Comparison of ENCODE assay signal across 8 cellular contexts in the genomic region with DNA sequence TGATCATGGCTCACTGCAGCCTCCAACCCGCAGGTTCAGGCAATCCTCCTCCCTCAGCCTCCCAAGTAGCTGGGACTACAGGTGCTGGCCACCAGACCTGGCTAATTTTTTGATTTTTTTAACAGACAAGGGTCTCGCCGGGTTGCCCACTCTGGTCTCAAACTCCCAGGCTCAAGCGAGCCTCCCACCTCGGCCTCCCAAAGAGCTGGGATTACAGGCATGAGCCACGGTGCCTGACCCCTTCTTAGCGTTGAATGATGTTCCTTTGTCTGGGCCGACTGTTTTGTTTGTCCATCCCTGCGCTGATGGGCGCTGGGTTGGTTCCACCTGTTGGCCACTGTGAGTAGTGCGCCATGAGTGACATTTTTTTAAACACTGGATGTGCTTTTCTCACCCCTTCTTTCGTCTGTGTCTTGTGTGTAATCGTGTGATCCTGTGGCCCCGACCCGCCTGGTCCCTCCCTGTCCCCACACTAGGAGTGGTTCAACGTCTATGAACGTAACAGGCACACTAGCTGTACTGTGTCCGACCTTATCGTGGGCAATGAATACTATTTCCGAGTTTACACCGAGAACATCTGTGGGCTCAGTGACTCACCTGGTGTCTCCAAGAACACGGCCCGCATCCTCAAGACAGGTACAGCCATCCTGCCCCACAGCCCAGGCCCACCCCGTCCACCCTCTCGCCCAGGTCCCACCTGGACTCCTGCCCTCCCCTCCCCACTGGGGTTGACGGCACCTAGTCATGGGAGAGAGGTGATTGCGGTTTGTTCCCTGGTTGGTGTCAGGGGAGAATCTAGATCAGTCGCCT. TPM values are rescaled to one million over a fixed set of nuclear protein-coding genes. Genes with fewer than 3 reads are reported as not detected.
A peak's percentile ranks its signal among the peaks of the same experiment; 100 is the strongest.
DNase-seq lines count a peak whose midpoint lies in the region; ATAC-seq and TF ChIP-seq lines count a peak whose summit lies in the region.

No MANE protein-coding gene starts in this region.

- POLR2A ChIA-PET in activated naive CD8-positive, alpha-beta T cell treated with anti-CD3 and anti-CD28 coated beads, Interleukin-2, amount 10 ng/mL, durations not matched to agents 7 days and 5 days (lab: Charles Lee), result interaction anchor here (1.0 to 2.9 kb wide), 2 partner anchors 77 to 104 kb away, joined by 5 to 10 read pairs; partner anchors contain the start of gene POLD1

- H3K27ac Mint-ChIP-seq in activated naive CD8-positive, alpha-beta T cell treated with anti-CD3 and anti-CD28 coated beads, Interleukin-2, amount 10 ng/mL, durations not matched to agents 7 days and 5 days, result no peak overlapping the region

- H3K27ac ChIP-seq in 22Rv1 (no peak overlapping the region), SJCRH30 (no peak overlapping the region), heart left ventricle (no peak overlapping the region)

- H3K9me3 ChIP-seq in SJCRH30 (replicated peaks) (no peaks in the 10 kb centered on the region), heart left ventricle (no peaks in the 10 kb centered on the region)

- no peak overlapping the region for H3K4me3 Mint-ChIP-seq in activated naive CD8-positive, alpha-beta T cell treated with anti-CD3 and anti-CD28 coated beads, Interleukin-2, amount 10 ng/mL, durations not matched to agents 7 days and 5 days

- intact Hi-C loops in heart left ventricle (cut with DNase I), result loop anchor here in 9 of 10 donors (1.0 to 5.0 kb wide), 5 partner anchors 92 to 104 kb away; partner anchors contain the start of gene NAPSA (in 3 of the 9)
- intact Hi-C loops in sciatic nerve (cut with DNase I), result loop anchor here (5.0 kb wide), 1 partner anchor 94 kb away; the partner anchor contains the start of gene NAPSA

- peak; percentile 77 for ATAC-seq in activated naive CD8-positive, alpha-beta T cell treated with anti-CD3 and anti-CD28 coated beads, Interleukin-2, amount 10 ng/mL, durations not matched to agents 7 days and 5 days (ENCODE audit: low read depth)
- peak; percentile 62 to 90 (median 70) for ATAC-seq in heart left ventricle
- ATAC-seq in sciatic nerve, result peak; percentile 80
- ATAC-seq in GM18498 (IDR thresholded peaks at IDR 0.05; ENCODE audit: unreplicated experiment), result no peak

- TF ChIP-seq POLR2A in heart left ventricle (IDR thresholded peaks at IDR 0.05), result no peak

- H3K4me1 ChIP-seq in SJCRH30, result peaks cover 14% of the 10 kb centered on the region
- H3K4me1 ChIP-seq in heart left ventricle, result no peaks in the 10 kb centered on the region

- 34 to 39% (median 34%) methylated on average over 26 to 28 of the region's 28 CpGs for whole genome bisulfite sequencing in heart left ventricle, 4 donors

- no peaks in the 10 kb centered on the region for H3K9me3 Mint-ChIP-seq in activated naive CD8-positive, alpha-beta T cell treated with anti-CD3 and anti-CD28 coated beads, Interleukin-2, amount 10 ng/mL, durations not matched to agents 7 days and 5 days

- H3K4me3 ChIP-seq in SJCRH30 (no peak overlapping the region), heart left ventricle (no peak overlapping the region)

- peaks cover 6% of the 10 kb centered on the region for H3K27me3 Mint-ChIP-seq in activated naive CD8-positive, alpha-beta T cell treated with anti-CD3 and anti-CD28 coated beads, Interleukin-2, amount 10 ng/mL, durations not matched to agents 7 days and 5 days

- DNase-seq in LoVo (ENCODE audit: low spot score), result peak; percentile 74
- peak; percentile 60 to 84 for DNase-seq in SJCRH30
- DNase-seq in activated naive CD8-positive, alpha-beta T cell treated with anti-CD3 and anti-CD28 coated beads, Interleukin-2, amount 10 ng/mL, durations not matched to agents 7 days and 5 days, result peak; percentile 70
- peak in 2 of 5 donors; percentile 38 to 54 for DNase-seq in heart left ventricle
- peak; percentile 77 for DNase-seq in sciatic nerve (ENCODE audit: low spot score)

- H3K36me3 Mint-ChIP-seq in activated naive CD8-positive, alpha-beta T cell treated with anti-CD3 and anti-CD28 coated beads, Interleukin-2, amount 10 ng/mL, durations not matched to agents 7 days and 5 days, result no peaks in the 10 kb centered on the region

- TF ChIP-seq CTCF in 22Rv1 (IDR thresholded peaks at IDR 0.05), result peak; percentile 93
- TF ChIP-seq CTCF in GM12872 (IDR thresholded peaks at IDR 0.05; ENCODE audit: insufficient read depth, low read depth, low read length), result peak; percentile 92
- TF ChIP-seq CTCF in heart left ventricle (IDR thresholded peaks at IDR 0.05), result peak; percentile 62 to 84 (median 78)

- H3K36me3 ChIP-seq in SJCRH30 (no peaks in the 10 kb centered on the region), heart left ventricle (no peaks in the 10 kb centered on the region)

- no peaks in the 10 kb centered on the region for H3K27me3 ChIP-seq in SJCRH30
- peaks cover 3 to 50% (median 19%) of the 10 kb centered on the region in 9 donors for H3K27me3 ChIP-seq in heart left ventricle

- peaks cover 9% of the 10 kb centered on the region for H3K4me1 Mint-ChIP-seq in activated naive CD8-positive, alpha-beta T cell treated with anti-CD3 and anti-CD28 coated beads, Interleukin-2, amount 10 ng/mL, durations not matched to agents 7 days and 5 days

RNA-seq across cellular contexts. Expression of gene EMC10, which starts 15.0 kb away (rescaled TPM):
- total RNA-seq in SJCRH30 (2014; rRNA removed; shearing (Covaris generic)), result 52.7 and 56.3 TPM in 2 replicates
- total RNA-seq in activated naive CD8-positive, alpha-beta T cell treated with anti-CD3 and anti-CD28 coated beads, Interleukin-2, amount 10 ng/mL, durations not matched to agents 7 days and 5 days, result 10 to 100 TPM; 56.0 to 60.7 TPM
- total RNA-seq in heart left ventricle (100 to 1,000 TPM in 4 of 9 donors, 10 to 100 TPM in 5; 72.8 to 138 (median 91.1) TPM), sciatic nerve (66.9 TPM)
- 100 to 1,000 TPM in 1 of 2 donors, 10 to 100 TPM in 1; 95.3 to 108 TPM for polyA plus RNA-seq in heart left ventricle

RNA-seq across cellular contexts. Expression of gene GARIN5A, which starts 15.4 kb away (rescaled TPM):
- total RNA-seq in SJCRH30 (2014; rRNA removed; shearing (Covaris generic)), result 0.89 and 1.2 TPM in 2 replicates
- under 1 TPM; 0.50 to 0.57 TPM for total RNA-seq in activated naive CD8-positive, alpha-beta T cell treated with anti-CD3 and anti-CD28 coated beads, Interleukin-2, amount 10 ng/mL, durations not matched to agents 7 days and 5 days
- total RNA-seq in heart left ventricle (1 to 10 TPM in 6 of 9 donors, under 1 TPM in 3; 0.51 to 6.4 (median 1.6) TPM), sciatic nerve (0.45 TPM)
- polyA plus RNA-seq in heart left ventricle, result 1 to 10 TPM; 1.1 to 3.0 TPM

RNA-seq across cellular contexts. Expression of gene MYBPC2, which starts 28.6 kb away (rescaled TPM):
- total RNA-seq in SJCRH30 (2014; rRNA removed; shearing (Covaris generic)), result 13.8 and 14.7 TPM in 2 replicates
- total RNA-seq in activated naive CD8-positive, alpha-beta T cell treated with anti-CD3 and anti-CD28 coated beads, Interleukin-2, amount 10 ng/mL, durations not matched to agents 7 days and 5 days, result under 1 TPM in 1 of 2 experiments, not detected in 1; 0.14 TPM
- total RNA-seq in heart left ventricle, result under 1 TPM in 3 of 9 donors, not detected in 6; 0.09 to 0.35 (median 0.28) TPM
- polyA plus RNA-seq in heart left ventricle, result not detected
- total RNA-seq in sciatic nerve, result not detected

RNA-seq across cellular contexts. Expression of gene SPIB, which starts 42.5 kb away (rescaled TPM):
- 0.83 and 2.8 TPM in 2 replicates for total RNA-seq in SJCRH30 (2014; rRNA removed; shearing (Covaris generic))
- total RNA-seq in activated naive CD8-positive, alpha-beta T cell treated with anti-CD3 and anti-CD28 coated beads, Interleukin-2, amount 10 ng/mL, durations not matched to agents 7 days and 5 days, result under 1 TPM in 1 of 2 experiments, not detected in 1; 0.42 TPM
- under 1 TPM in 2 of 9 donors, not detected in 7; 0.16 to 0.53 TPM for total RNA-seq in heart left ventricle
- under 1 TPM in 1 of 2 donors, not detected in 1; 0.10 TPM for polyA plus RNA-seq in heart left ventricle
- 2.9 TPM for total RNA-seq in sciatic nerve

RNA-seq across cellular contexts. Expression of gene JOSD2, which starts 49.7 kb away (rescaled TPM):
- 17.7 and 23.8 TPM in 2 replicates for total RNA-seq in SJCRH30 (2014; rRNA removed; shearing (Covaris generic))
- 10 to 100 TPM; 31.5 to 37.3 TPM for total RNA-seq in activated naive CD8-positive, alpha-beta T cell treated with anti-CD3 and anti-CD28 coated beads, Interleukin-2, amount 10 ng/mL, durations not matched to agents 7 days and 5 days
- 10 to 100 TPM; 18.7 to 43.8 (median 29.5) TPM for total RNA-seq in heart left ventricle
- 10 to 100 TPM; 47.7 to 49.7 TPM for polyA plus RNA-seq in heart left ventricle
- 33.6 TPM for total RNA-seq in sciatic nerve

Comparison
In these comparisons a context has a peak if more than half of its experiments do, and no peak if none do; other contexts are left out.
1. RNA of gene MYBPC2, which starts 28.6 kb away (total RNA-seq): 13.8 to 14.7 TPM in SJCRH30; 0.14 TPM in activated naive CD8-positive, alpha-beta T cell treated with anti-CD3 and anti-CD28 coated beads, Interleukin-2, amount 10 ng/mL, durations not matched to agents 7 days and 5 days, not detected in sciatic nerve (single experiment) and 0.09 to 0.35 TPM in heart left ventricle; every median in the first group is over 10 times any median in the second.
2. Peak in every context shown above with its lines, with median percentiles within 50 percentile points of each other: CTCF ChIP-seq.